34 cellular contexts compared by ENCODE assay signal in the genomic region with DNA sequence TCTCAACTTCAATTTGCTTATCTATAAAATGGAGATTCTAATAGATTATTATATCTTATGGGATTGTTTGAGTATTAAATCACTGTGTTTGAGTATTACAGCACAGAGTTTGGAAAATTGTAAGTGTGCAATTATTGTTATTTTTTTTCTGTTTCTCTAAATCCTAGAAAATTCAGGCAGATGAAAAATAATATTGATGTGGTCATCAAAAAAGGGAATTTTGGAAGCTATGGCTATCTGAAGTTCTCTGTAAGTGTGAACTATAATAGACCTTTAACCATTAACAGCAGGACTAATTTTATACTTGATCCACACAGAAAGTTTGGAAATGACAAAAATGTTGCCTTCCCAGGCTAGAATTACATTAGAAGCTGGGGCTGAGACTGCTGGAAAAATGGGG.
DNase-seq lines count a peak whose midpoint lies in the region; ATAC-seq, FAIRE-seq and TF ChIP-seq lines count a peak whose summit lies in the region.
"Had no signal": no experiment of that assay in that cellular context is flagged by ENCODE, and none has a peak within 500 bp of the region (broad histone marks: within the 10 kb centered on the region; RNA-seq: fewer than 3 reads in every experiment).

No MANE protein-coding gene starts in this region.

- no peak overlapping the region for H3K4ac ChIP-seq in IMR-90 (ENCODE audit: low read depth, low read length)

- H3K9ac ChIP-seq in HepG2 (ENCODE audit: insufficient read depth, low read depth, low read length) (no peak overlapping the region), IMR-90 (ENCODE audit: low read depth, low read length) (no peak overlapping the region), K562 (ENCODE audit: insufficient read depth in 1 of 2, low read depth in 2 of 2, low read length in 2 of 2) (no peak overlapping the region)
- H3K9ac ChIP-seq: BLaER1; BLaER1 treated with 17β-estradiol and CSF1 and Interleukin-3, amounts not matched to agents 10 nM and 100 nM had no signal

- no peak overlapping the region for H3K18ac ChIP-seq in IMR-90 (ENCODE audit: low read depth, low read length)

- TF ChIP-seq POLR2A in HepG2 (IDR thresholded peaks at IDR 0.05; ENCODE audit: insufficient read depth in 1 of 2, low read depth in 2 of 2, low read length in 2 of 2) (no peak), right lobe of liver (IDR thresholded peaks at IDR 0.05) (no peak), A549 (IDR thresholded peaks at IDR 0.05; ENCODE audit: low read length) (no peak), IMR-90 (IDR thresholded peaks at IDR 0.05; ENCODE audit: low read depth, low read length) (no peak), K562 (conservative IDR thresholded peaks at IDR 0.05) (no peak)

- H3K9me1 ChIP-seq in IMR-90 (ENCODE audit: insufficient read depth, low read length) (no peaks in the 10 kb centered on the region), K562 (ENCODE audit: control insufficient read depth, insufficient read depth, low read length) (no peaks in the 10 kb centered on the region)

- TF ChIP-seq EP300 in HepG2 (IDR thresholded peaks at IDR 0.05; ENCODE audit: low read depth in 2 of 2, low read length in 2 of 2) (no peak), HepG2 (CRISPR knock-in tag; IDR thresholded peaks at IDR 0.05; ENCODE audit: borderline replicate concordance) (no peak), A549 (IDR thresholded peaks at IDR 0.05) (no peak), K562 (IDR thresholded peaks at IDR 0.05; ENCODE audit: low read length) (no peak)

- H3K14ac ChIP-seq in IMR-90 (replicated peaks; ENCODE audit: low read depth, low read length): no peak overlapping the region

- BruUV-seq in HepG2 (replicated peaks; lab: Mats Ljungman, UMichigan): no TSS peak
- no TSS peak for BruUV-seq in IMR-90 (replicated peaks; lab: Mats Ljungman, UMichigan)
- BruUV-seq in K562 (replicated peaks; lab: Mats Ljungman, UMichigan): no TSS peak

- H4K8ac ChIP-seq in IMR-90 (ENCODE audit: low read depth in 2 of 2, low read length in 2 of 2): no peak overlapping the region

- H3K23ac ChIP-seq in IMR-90 (ENCODE audit: low read depth, low read length): no peak overlapping the region

- TF ChIP-seq CTCF in HepG2 (CRISPR knock-in tag; IDR thresholded peaks at IDR 0.05) (no peak), right lobe of liver (IDR thresholded peaks at IDR 0.05) (no peak), A549 (IDR thresholded peaks at IDR 0.05) (no peak), IMR-90 (conservative IDR thresholded peaks at IDR 0.05; ENCODE audit: low read depth, low read length) (no peak), K562 (IDR thresholded peaks at IDR 0.05 in 2 of 3, conservative IDR thresholded peaks at IDR 0.05 in 1 of 3; ENCODE audit: insufficient read depth in 2 of 3, low read depth in 1 of 3, low read length in 3 of 3) (no peak)

- H3K79me2 ChIP-seq in HepG2 (ENCODE audit: insufficient read depth, low read length): no peaks in the 10 kb centered on the region
- no peaks in the 10 kb centered on the region for H3K79me2 ChIP-seq in K562 (ENCODE audit: control insufficient read depth, insufficient read depth, low read length)

- H2AK9ac ChIP-seq in IMR-90 (replicated peaks; ENCODE audit: low read depth, low read length, poor library complexity): no peak overlapping the region

- H2AK5ac ChIP-seq in IMR-90 (ENCODE audit: low read depth, low read length): no peak overlapping the region

- no peak overlapping the region for H4K91ac ChIP-seq in IMR-90 (ENCODE audit: insufficient read depth, low read depth, low read length)

- DNase-seq in HepG2 (ENCODE audit: low spot score): no peak
- DNase-seq in right lobe of liver: no peak
- DNase-seq in A549 (ENCODE audit: low read depth in 1 of 2, low spot score in 1 of 2): no peak
- DNase-seq in IMR-90: no peak
- DNase-seq in K562 (ENCODE audit: extremely low read depth in 1 of 4, low spot score in 3 of 4): no peak
- no peak for DNase-seq in NCI-H1417 treated with DMSO at 0.1 percent for 48 hours (lab: John Stamatoyannopoulos, UW)
- DNase-seq: 8988T; ACHN; AML-193; BE2C; C1 segment of cervical spinal cord; Caco-2; Calu3; CD4-positive, alpha-beta memory T cell; CD4-positive, alpha-beta T cell; CD4-positive, CD25-positive, alpha-beta regulatory T cell; CD8-positive, alpha-beta memory T cell; CD8-positive, alpha-beta T cell; COR-L47; DMS 273 treated with DMSO at 0.1 percent for 48 hours; DMS153; DMS53; DMS79; DMS79 treated with DMSO at 0.1 percent for 48 hours; DND-41; EL had no signal

- dilution Hi-C loops in IMR-90 (cut with HindIII; ENCODE audit: low sequenced_read_pairs, unreplicated experiment): no loop called here

- H2AFZ ChIP-seq in HepG2 (ENCODE audit: low read length) (no peak overlapping the region), IMR-90 (replicated peaks; ENCODE audit: low read length, poor library complexity) (no peak overlapping the region), K562 (ENCODE audit: low read depth, low read length) (no peak overlapping the region)

- TF ChIP-seq RAD21 in HepG2 (CRISPR knock-in tag; IDR thresholded peaks at IDR 0.05) (no peak), A549 (conservative IDR thresholded peaks at IDR 0.05 in 1 of 2, IDR thresholded peaks at IDR 0.05 in 1 of 2) (no peak), IMR-90 (IDR thresholded peaks at IDR 0.05; ENCODE audit: low read length) (no peak), K562 (CRISPR knock-in tag; conservative IDR thresholded peaks at IDR 0.05 in 1 of 2, IDR thresholded peaks at IDR 0.05 in 1 of 2) (no peak)

- H3K9me3 ChIP-seq in HepG2 (ENCODE audit: low read length) (no peaks in the 10 kb centered on the region), right lobe of liver (no peaks in the 10 kb centered on the region), A549 (no peaks in the 10 kb centered on the region), IMR-90 (ENCODE audit: control insufficient read depth, insufficient read depth, low read length) (no peaks in the 10 kb centered on the region), K562 (replicated peaks; ENCODE audit: control insufficient read depth, insufficient read depth, low read depth, low read length) (no peaks in the 10 kb centered on the region)
- H3K9me3 ChIP-seq: BE2C; BLaER1; BLaER1 treated with 17β-estradiol and CSF1 and Interleukin-3, amounts not matched to agents 10 nM and 100 nM; Caco-2 had no signal

- POLR2A ChIA-PET in HepG2 (lab: Yijun Ruan, JAX): no interaction called here
- POLR2A ChIA-PET in A549 (lab: Yijun Ruan, JAX): no interaction called here
- POLR2A ChIA-PET in IMR-90 (lab: Charles Lee; ENCODE audit: unreplicated experiment): no interaction called here
- POLR2A ChIA-PET in K562 (lab: Yijun Ruan, JAX): no interaction called here

- H3K36me3 ChIP-seq in HepG2 (replicated peaks in 1 of 2; ENCODE audit: control insufficient read depth in 1 of 2, insufficient read depth in 2 of 2, low read length in 2 of 2): no peaks in the 10 kb centered on the region
- no peaks in the 10 kb centered on the region for H3K36me3 ChIP-seq in right lobe of liver
- no peaks in the 10 kb centered on the region for H3K36me3 ChIP-seq in IMR-90 (ENCODE audit: control insufficient read depth, insufficient read depth, low read length)
- H3K36me3 ChIP-seq in K562 (ENCODE audit: control insufficient read depth, insufficient read depth, low read length): no peaks in the 10 kb centered on the region
- H3K36me3 ChIP-seq: BE2C; BLaER1; BLaER1 treated with 17β-estradiol and CSF1 and Interleukin-3, amounts not matched to agents 10 nM and 100 nM had no signal

- ATAC-seq in HepG2 (no peak), right lobe of liver (no peak), A549 (no peak), IMR-90 (ENCODE audit: low read depth) (no peak), K562 (no peak), HG03139 (IDR thresholded peaks at IDR 0.05; ENCODE audit: unreplicated experiment) (no peak), HG02938 (IDR thresholded peaks at IDR 0.05; ENCODE audit: unreplicated experiment) (no peak)
- ATAC-seq: CD8-positive, alpha-beta T cell had no signal

- no peaks in the 10 kb centered on the region for H3K27me3 ChIP-seq in HepG2 (ENCODE audit: control insufficient read depth in 1 of 2, insufficient read depth in 2 of 2, low read length in 2 of 2)
- no peaks in the 10 kb centered on the region for H3K27me3 ChIP-seq in right lobe of liver
- H3K27me3 ChIP-seq in IMR-90 (ENCODE audit: control insufficient read depth, insufficient read depth, low read length): no peaks in the 10 kb centered on the region
- H3K27me3 ChIP-seq in K562 (ENCODE audit: control insufficient read depth in 2 of 2, insufficient read depth in 2 of 2, low read length in 2 of 2): no peaks in the 10 kb centered on the region
- H3K27me3 ChIP-seq: BE2C; BLaER1; BLaER1 treated with 17β-estradiol and CSF1 and Interleukin-3, amounts not matched to agents 10 nM and 100 nM had no signal

- no peak overlapping the region for H2BK20ac ChIP-seq in IMR-90 (ENCODE audit: low read depth, low read length)

- no peak overlapping the region for H4K5ac ChIP-seq in IMR-90 (ENCODE audit: low read depth, low read length)

- no peaks in the 10 kb centered on the region for H3K79me1 ChIP-seq in IMR-90 (ENCODE audit: low read depth in 1 of 2, low read length in 2 of 2)

- H2BK5ac ChIP-seq in IMR-90 (ENCODE audit: low read depth, low read length, poor library complexity, severe bottlenecking): no peak overlapping the region

- in situ Hi-C loops in HepG2 (cut with HindIII; ENCODE audit: extremely low pct_ligation_motif_present, low pct_unique_long_range_greater_than_20kb) (no loop called here), IMR-90 (cut with MboI; ENCODE audit: low sequenced_read_pairs) (no loop called here), K562 (cut with MboI) (no loop called here)

- no peak for FAIRE-seq in HepG2 (lab: Jason Lieb, UNC)
- no peak for FAIRE-seq in A549 (lab: Jason Lieb, UNC)
- no peak for FAIRE-seq in K562 (lab: Jason Lieb, UNC)
- FAIRE-seq: A204.1, D721Med had no signal

- H3K4me1 ChIP-seq in HepG2 (ENCODE audit: insufficient read depth, low read length) (no peaks in the 10 kb centered on the region), right lobe of liver (no peaks in the 10 kb centered on the region), A549 (no peaks in the 10 kb centered on the region), IMR-90 (ENCODE audit: control insufficient read depth, insufficient read depth, low read length) (no peaks in the 10 kb centered on the region), K562 (replicated peaks in 1 of 2; ENCODE audit: control insufficient read depth in 2 of 2, insufficient read depth in 2 of 2, low read length in 2 of 2) (no peaks in the 10 kb centered on the region)
- H3K4me1 ChIP-seq: BE2C; BLaER1; BLaER1 treated with 17β-estradiol and CSF1 and Interleukin-3, amounts not matched to agents 10 nM and 100 nM; Caco-2 had no signal

- H3K56ac ChIP-seq in IMR-90 (ENCODE audit: extremely low read depth, insufficient read depth, low read length): no peak overlapping the region

- H4K20me1 ChIP-seq in HepG2 (ENCODE audit: insufficient read depth, low read length): no peaks in the 10 kb centered on the region
- no peaks in the 10 kb centered on the region for H4K20me1 ChIP-seq in IMR-90 (ENCODE audit: insufficient read depth, low read length)
- no peaks in the 10 kb centered on the region for H4K20me1 ChIP-seq in K562 (replicated peaks; ENCODE audit: control insufficient read depth, insufficient read depth, low read length)
- H4K20me1 ChIP-seq: BLaER1; BLaER1 treated with 17β-estradiol and CSF1 and Interleukin-3, amounts not matched to agents 10 nM and 100 nM had no signal

- H3K27ac ChIP-seq in HepG2 (ENCODE audit: extremely low read length, insufficient read depth, low read length) (no peak overlapping the region), right lobe of liver (no peak overlapping the region), A549 (no peak overlapping the region), IMR-90 (ENCODE audit: insufficient read depth, low read length) (no peak overlapping the region), K562 (ENCODE audit: extremely low read depth, low read depth, low read length) (no peak overlapping the region)
- H3K27ac ChIP-seq: 22Rv1; BLaER1; BLaER1 treated with 17β-estradiol and CSF1 and Interleukin-3, amounts not matched to agents 10 nM and 100 nM; C4-2B had no signal

- no peak overlapping the region for H2BK120ac ChIP-seq in IMR-90 (ENCODE audit: low read depth, low read length)

- H3K4me3 ChIP-seq in HepG2 (replicated peaks in 1 of 3; ENCODE audit: insufficient read depth in 1 of 3, low read depth in 2 of 3, low read length in 3 of 3) (no peak overlapping the region), right lobe of liver (no peak overlapping the region), A549 (no peak overlapping the region), IMR-90 (ENCODE audit: insufficient read depth, low read depth, low read length) (no peak overlapping the region), K562 (no peak overlapping the region)
- H3K4me3 ChIP-seq: BLaER1; BLaER1 treated with 17β-estradiol and CSF1 and Interleukin-3, amounts not matched to agents 10 nM and 100 nM had no signal

- H3K4me2 ChIP-seq in HepG2 (ENCODE audit: low read depth, low read length) (no peak overlapping the region), A549 (no peak overlapping the region), IMR-90 (ENCODE audit: low read depth, low read length) (no peak overlapping the region), K562 (ENCODE audit: insufficient read depth, low read length) (no peak overlapping the region)
- H3K4me2 ChIP-seq: BLaER1; BLaER1 treated with 17β-estradiol and CSF1 and Interleukin-3, amounts not matched to agents 10 nM and 100 nM had no signal

- H2BK15ac ChIP-seq in IMR-90 (ENCODE audit: low read depth, low read length): no peak overlapping the region

- intact Hi-C loops in HepG2 (cut with micrococcal nuclease; ENCODE audit: unreplicated experiment) (no loop called here), right lobe of liver (cut with DNase I) (no loop called here), IMR-90 (cut with micrococcal nuclease) (no loop called here), K562 (cut with micrococcal nuclease) (no loop called here)

- CTCF ChIA-PET in HepG2 (lab: Yijun Ruan, JAX; ENCODE audit: low intra/inter-chr PET ratio, low total read pairs) (no interaction called here), A549 (lab: Yijun Ruan, JAX) (no interaction called here), IMR-90 (lab: Yijun Ruan, JAX) (no interaction called here), K562 (lab: Yijun Ruan, JAX; ENCODE audit: low intra/inter-chr PET ratio) (no interaction called here)
